ENCODE assay signal across 1 cellular context in genomic region chr9:126621919-126622735, GRCh38.
TF ChIP-seq lines count a peak whose summit lies in the region.

No MANE protein-coding gene starts in this region.

TF ChIP-seq in K562, 482 proteins besides CTCF, POLR2A, EP300 and RAD21:
- TF ChIP-seq MLX (CRISPR knock-in tag; conservative IDR thresholded peaks at IDR 0.05) (no peak), MAFK (IDR thresholded peaks at IDR 0.05; ENCODE audit: low read length) (no peak), PURB (CRISPR knock-in tag; IDR thresholded peaks at IDR 0.05; ENCODE audit: low read depth) (no peak), ZNF75A (CRISPR knock-in tag; IDR thresholded peaks at IDR 0.05) (no peak), SPI1 (IDR thresholded peaks at IDR 0.05; ENCODE audit: borderline replicate concordance, low read depth, low read length) (0 out of 2 replicates have a peak, but pooled peaks have one; percentile 7)
